ENCODE assay signal across 1 cellular context in the genomic region with DNA sequence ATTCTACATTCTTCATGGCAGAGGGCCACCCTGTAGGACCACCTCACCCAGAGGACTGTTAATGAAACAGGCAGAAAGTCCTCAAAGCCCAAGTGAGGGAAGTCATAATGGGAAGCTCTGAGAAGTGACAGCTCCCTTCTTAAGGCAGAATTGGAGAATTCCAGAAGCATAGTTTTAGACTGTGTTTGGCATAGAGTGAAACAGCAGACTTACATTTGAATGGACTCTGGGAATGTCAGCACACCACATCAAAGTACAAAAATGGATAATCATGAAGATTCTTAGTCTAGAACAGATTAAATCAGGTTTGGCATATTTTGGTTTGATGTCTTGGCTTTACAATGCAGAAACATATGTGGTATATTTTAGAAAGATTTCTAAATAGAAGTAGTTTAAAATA.
TF ChIP-seq lines count a peak whose summit lies in the region.

No MANE protein-coding gene starts in this region.

TF ChIP-seq in GM23338, 12 proteins besides CTCF, POLR2A, EP300 and RAD21 (continued from another document):
- TF ChIP-seq, protein P1, sequence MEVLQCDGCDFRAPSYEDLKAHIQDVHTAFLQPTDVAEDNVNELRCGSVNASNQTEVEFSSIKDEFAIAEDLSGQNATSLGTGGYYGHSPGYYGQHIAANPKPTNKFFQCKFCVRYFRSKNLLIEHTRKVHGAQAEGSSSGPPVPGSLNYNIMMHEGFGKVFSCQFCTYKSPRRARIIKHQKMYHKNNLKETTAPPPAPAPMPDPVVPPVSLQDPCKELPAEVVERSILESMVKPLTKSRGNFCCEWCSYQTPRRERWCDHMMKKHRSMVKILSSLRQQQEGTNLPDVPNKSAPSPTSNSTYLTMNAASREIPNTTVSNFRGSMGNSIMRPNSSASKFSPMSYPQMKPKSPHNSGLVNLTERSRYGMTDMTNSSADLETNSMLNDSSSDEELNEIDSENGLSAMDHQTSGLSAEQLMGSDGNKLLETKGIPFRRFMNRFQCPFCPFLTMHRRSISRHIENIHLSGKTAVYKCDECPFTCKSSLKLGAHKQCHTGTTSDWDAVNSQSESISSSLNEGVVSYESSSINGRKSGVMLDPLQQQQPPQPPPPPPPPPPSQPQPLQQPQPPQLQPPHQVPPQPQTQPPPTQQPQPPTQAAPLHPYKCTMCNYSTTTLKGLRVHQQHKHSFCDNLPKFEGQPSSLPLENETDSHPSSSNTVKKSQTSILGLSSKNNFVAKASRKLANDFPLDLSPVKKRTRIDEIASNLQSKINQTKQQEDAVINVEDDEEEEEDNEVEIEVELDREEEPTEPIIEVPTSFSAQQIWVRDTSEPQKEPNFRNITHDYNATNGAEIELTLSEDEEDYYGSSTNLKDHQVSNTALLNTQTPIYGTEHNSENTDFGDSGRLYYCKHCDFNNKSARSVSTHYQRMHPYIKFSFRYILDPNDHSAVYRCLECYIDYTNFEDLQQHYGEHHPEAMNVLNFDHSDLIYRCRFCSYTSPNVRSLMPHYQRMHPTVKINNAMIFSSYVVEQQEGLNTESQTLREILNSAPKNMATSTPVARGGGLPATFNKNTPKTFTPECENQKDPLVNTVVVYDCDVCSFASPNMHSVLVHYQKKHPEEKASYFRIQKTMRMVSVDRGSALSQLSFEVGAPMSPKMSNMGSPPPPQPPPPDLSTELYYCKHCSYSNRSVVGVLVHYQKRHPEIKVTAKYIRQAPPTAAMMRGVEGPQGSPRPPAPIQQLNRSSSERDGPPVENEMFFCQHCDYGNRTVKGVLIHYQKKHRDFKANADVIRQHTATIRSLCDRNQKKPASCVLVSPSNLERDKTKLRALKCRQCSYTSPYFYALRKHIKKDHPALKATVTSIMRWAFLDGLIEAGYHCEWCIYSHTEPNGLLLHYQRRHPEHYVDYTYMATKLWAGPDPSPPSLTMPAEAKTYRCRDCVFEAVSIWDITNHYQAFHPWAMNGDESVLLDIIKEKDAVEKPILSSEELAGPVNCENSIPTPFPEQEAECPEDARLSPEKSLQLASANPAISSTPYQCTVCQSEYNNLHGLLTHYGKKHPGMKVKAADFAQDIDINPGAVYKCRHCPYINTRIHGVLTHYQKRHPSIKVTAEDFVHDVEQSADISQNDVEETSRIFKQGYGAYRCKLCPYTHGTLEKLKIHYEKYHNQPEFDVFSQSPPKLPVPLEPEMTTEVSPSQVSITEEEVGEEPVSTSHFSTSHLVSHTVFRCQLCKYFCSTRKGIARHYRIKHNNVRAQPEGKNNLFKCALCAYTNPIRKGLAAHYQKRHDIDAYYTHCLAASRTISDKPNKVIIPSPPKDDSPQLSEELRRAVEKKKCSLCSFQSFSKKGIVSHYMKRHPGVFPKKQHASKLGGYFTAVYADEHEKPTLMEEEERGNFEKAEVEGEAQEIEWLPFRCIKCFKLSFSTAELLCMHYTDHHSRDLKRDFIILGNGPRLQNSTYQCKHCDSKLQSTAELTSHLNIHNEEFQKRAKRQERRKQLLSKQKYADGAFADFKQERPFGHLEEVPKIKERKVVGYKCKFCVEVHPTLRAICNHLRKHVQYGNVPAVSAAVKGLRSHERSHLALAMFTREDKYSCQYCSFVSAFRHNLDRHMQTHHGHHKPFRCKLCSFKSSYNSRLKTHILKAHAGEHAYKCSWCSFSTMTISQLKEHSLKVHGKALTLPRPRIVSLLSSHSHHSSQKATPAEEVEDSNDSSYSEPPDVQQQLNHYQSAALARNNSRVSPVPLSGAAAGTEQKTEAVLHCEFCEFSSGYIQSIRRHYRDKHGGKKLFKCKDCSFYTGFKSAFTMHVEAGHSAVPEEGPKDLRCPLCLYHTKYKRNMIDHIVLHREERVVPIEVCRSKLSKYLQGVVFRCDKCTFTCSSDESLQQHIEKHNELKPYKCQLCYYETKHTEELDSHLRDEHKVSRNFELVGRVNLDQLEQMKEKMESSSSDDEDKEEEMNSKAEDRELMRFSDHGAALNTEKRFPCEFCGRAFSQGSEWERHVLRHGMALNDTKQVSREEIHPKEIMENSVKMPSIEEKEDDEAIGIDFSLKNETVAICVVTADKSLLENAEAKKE (CRISPR knock-in tag; IDR thresholded peaks at IDR 0.05) = no peak
- no peak for TF ChIP-seq POLR2AphosphoS5 (IDR thresholded peaks at IDR 0.05; ENCODE audit: low read depth)
- TF ChIP-seq, protein P2, sequence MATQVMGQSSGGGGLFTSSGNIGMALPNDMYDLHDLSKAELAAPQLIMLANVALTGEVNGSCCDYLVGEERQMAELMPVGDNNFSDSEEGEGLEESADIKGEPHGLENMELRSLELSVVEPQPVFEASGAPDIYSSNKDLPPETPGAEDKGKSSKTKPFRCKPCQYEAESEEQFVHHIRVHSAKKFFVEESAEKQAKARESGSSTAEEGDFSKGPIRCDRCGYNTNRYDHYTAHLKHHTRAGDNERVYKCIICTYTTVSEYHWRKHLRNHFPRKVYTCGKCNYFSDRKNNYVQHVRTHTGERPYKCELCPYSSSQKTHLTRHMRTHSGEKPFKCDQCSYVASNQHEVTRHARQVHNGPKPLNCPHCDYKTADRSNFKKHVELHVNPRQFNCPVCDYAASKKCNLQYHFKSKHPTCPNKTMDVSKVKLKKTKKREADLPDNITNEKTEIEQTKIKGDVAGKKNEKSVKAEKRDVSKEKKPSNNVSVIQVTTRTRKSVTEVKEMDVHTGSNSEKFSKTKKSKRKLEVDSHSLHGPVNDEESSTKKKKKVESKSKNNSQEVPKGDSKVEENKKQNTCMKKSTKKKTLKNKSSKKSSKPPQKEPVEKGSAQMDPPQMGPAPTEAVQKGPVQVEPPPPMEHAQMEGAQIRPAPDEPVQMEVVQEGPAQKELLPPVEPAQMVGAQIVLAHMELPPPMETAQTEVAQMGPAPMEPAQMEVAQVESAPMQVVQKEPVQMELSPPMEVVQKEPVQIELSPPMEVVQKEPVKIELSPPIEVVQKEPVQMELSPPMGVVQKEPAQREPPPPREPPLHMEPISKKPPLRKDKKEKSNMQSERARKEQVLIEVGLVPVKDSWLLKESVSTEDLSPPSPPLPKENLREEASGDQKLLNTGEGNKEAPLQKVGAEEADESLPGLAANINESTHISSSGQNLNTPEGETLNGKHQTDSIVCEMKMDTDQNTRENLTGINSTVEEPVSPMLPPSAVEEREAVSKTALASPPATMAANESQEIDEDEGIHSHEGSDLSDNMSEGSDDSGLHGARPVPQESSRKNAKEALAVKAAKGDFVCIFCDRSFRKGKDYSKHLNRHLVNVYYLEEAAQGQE (IDR thresholded peaks at IDR 0.05; ENCODE audit: unreplicated experiment) = no peak
